ENCODE assay signal across 1 cellular context in the genomic region with DNA sequence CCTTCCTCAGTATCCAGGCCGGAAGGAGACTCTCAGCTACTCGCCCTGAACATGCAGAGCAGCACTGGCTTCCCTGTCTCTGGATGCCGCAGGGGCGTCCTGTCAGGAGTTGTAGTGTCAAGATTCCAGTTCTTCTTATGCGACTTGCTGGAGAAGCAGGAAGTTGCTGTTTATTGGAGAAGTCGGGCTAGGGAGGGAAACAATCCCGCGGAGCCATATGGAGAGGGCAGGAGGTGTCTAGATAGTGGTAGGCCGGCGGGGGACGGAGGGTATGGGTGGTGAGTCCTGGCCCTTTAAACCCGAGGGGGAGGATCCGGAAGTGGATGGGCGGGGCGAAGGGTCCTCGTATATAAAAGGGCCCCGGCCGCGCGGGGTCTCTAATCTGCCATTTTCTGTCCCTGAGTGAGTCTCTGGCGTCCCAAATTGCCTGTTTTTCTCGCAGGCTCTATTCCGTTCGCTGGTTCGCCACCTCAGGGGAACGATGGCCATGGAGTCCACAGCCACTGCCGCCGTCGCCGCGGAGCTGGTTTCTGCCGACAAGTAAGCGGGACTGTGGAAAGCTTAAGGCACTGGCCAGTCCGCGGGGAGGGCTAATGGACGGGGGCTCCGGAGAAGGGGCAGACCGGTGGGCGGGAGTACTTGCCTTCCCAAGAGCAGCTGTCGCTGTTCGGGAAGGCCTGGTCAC.
A peak's percentile ranks its signal among the peaks of the same experiment; 100 is the strongest.
TF ChIP-seq lines count a peak whose summit lies in the region.

A gene with protein sequence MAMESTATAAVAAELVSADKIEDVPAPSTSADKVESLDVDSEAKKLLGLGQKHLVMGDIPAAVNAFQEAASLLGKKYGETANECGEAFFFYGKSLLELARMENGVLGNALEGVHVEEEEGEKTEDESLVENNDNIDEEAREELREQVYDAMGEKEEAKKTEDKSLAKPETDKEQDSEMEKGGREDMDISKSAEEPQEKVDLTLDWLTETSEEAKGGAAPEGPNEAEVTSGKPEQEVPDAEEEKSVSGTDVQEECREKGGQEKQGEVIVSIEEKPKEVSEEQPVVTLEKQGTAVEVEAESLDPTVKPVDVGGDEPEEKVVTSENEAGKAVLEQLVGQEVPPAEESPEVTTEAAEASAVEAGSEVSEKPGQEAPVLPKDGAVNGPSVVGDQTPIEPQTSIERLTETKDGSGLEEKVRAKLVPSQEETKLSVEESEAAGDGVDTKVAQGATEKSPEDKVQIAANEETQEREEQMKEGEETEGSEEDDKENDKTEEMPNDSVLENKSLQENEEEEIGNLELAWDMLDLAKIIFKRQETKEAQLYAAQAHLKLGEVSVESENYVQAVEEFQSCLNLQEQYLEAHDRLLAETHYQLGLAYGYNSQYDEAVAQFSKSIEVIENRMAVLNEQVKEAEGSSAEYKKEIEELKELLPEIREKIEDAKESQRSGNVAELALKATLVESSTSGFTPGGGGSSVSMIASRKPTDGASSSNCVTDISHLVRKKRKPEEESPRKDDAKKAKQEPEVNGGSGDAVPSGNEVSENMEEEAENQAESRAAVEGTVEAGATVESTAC (plus strand): TSS at position 376 of the 685 bp plus-strand sequence. CDS start 106 bp downstream, at position 482.

TF ChIP-seq in WTC11, 78 proteins besides CTCF, POLR2A, EP300 and RAD21 (continued from another document):
- TF ChIP-seq, protein P1, sequence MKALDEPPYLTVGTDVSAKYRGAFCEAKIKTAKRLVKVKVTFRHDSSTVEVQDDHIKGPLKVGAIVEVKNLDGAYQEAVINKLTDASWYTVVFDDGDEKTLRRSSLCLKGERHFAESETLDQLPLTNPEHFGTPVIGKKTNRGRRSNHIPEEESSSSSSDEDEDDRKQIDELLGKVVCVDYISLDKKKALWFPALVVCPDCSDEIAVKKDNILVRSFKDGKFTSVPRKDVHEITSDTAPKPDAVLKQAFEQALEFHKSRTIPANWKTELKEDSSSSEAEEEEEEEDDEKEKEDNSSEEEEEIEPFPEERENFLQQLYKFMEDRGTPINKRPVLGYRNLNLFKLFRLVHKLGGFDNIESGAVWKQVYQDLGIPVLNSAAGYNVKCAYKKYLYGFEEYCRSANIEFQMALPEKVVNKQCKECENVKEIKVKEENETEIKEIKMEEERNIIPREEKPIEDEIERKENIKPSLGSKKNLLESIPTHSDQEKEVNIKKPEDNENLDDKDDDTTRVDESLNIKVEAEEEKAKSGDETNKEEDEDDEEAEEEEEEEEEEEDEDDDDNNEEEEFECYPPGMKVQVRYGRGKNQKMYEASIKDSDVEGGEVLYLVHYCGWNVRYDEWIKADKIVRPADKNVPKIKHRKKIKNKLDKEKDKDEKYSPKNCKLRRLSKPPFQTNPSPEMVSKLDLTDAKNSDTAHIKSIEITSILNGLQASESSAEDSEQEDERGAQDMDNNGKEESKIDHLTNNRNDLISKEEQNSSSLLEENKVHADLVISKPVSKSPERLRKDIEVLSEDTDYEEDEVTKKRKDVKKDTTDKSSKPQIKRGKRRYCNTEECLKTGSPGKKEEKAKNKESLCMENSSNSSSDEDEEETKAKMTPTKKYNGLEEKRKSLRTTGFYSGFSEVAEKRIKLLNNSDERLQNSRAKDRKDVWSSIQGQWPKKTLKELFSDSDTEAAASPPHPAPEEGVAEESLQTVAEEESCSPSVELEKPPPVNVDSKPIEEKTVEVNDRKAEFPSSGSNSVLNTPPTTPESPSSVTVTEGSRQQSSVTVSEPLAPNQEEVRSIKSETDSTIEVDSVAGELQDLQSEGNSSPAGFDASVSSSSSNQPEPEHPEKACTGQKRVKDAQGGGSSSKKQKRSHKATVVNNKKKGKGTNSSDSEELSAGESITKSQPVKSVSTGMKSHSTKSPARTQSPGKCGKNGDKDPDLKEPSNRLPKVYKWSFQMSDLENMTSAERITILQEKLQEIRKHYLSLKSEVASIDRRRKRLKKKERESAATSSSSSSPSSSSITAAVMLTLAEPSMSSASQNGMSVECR (CRISPR knock-in tag; IDR thresholded peaks at IDR 0.05; ENCODE audit: borderline replicate concordance): peak; percentile 90; the same call in 1 of the 2 replicates
- peak; percentile 79; the same call in 1 of the 2 replicates for TF ChIP-seq KAT7 (CRISPR knock-in tag; IDR thresholded peaks at IDR 0.05; ENCODE audit: borderline replicate concordance)
- TF ChIP-seq, protein P2, sequence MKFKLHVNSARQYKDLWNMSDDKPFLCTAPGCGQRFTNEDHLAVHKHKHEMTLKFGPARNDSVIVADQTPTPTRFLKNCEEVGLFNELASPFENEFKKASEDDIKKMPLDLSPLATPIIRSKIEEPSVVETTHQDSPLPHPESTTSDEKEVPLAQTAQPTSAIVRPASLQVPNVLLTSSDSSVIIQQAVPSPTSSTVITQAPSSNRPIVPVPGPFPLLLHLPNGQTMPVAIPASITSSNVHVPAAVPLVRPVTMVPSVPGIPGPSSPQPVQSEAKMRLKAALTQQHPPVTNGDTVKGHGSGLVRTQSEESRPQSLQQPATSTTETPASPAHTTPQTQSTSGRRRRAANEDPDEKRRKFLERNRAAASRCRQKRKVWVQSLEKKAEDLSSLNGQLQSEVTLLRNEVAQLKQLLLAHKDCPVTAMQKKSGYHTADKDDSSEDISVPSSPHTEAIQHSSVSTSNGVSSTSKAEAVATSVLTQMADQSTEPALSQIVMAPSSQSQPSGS (CRISPR knock-in tag; IDR thresholded peaks at IDR 0.05; ENCODE audit: borderline replicate concordance, low read depth): 0 out of 2 replicates have a peak, but pooled peaks have one; percentile 13
